8 cellular contexts compared by ENCODE assay signal in genomic region chr17:43171761-43172487, GRCh38. TPM values are rescaled to one million over a fixed set of nuclear protein-coding genes. Genes with fewer than 3 reads are reported as not detected.
DNase-seq lines count a peak whose midpoint lies in the region; FAIRE-seq and TF ChIP-seq lines count a peak whose summit lies in the region.

No MANE protein-coding gene starts in this region.

- H3K27ac ChIP-seq in C4-2B (peak overlapping the region; percentile 71), smooth muscle cell (ENCODE audit: low read depth) (peak overlapping the region; percentile 96)

- TF ChIP-seq CTCF in C4-2B (conservative IDR thresholded peaks at IDR 0.05) (no peak; the same call in 1 of the 2 replicates), astrocyte of the cerebellum (IDR thresholded peaks at IDR 0.05; ENCODE audit: low read depth, low read length, missing control alignments) (peak; percentile 46), smooth muscle cell (IDR thresholded peaks at IDR 0.05; ENCODE audit: borderline replicate concordance, insufficient read depth, poor library complexity, severe bottlenecking) (peak; percentile 22)

- H3K9me3 ChIP-seq in iPS-18c (ENCODE audit: control insufficient read depth, insufficient read depth, low read length), result no peaks in the 10 kb centered on the region
- no peaks in the 10 kb centered on the region for H3K9me3 ChIP-seq in smooth muscle cell (replicated peaks; ENCODE audit: low read depth)

- peaks cover 21% of the 10 kb centered on the region for H4K20me1 ChIP-seq in smooth muscle cell (ENCODE audit: low read depth)

- no peaks in the 10 kb centered on the region for H3K27me3 ChIP-seq in smooth muscle cell (ENCODE audit: low read depth)

- FAIRE-seq in GM19239 (lab: Jason Lieb, UNC), result peak; percentile 63

- H3K4me2 ChIP-seq in smooth muscle cell, result peak overlapping the region; percentile 87

- H3K79me2 ChIP-seq in smooth muscle cell (ENCODE audit: low read depth), result peaks cover 49% of the 10 kb centered on the region

- H3K4me1 ChIP-seq in smooth muscle cell (ENCODE audit: low read depth), result peaks cover 11% of the 10 kb centered on the region

- no peak overlapping the region for H2AFZ ChIP-seq in smooth muscle cell (ENCODE audit: low read depth)

- H3F3A ChIP-seq in smooth muscle cell (ENCODE audit: low read depth), result peaks cover 11% of the 10 kb centered on the region

- in situ Hi-C loops in astrocyte of the cerebellum (cut with HindIII; ENCODE audit: low sequenced_read_pairs), result no loop called here

- peak overlapping the region; percentile 95 for H3K9ac ChIP-seq in smooth muscle cell (ENCODE audit: low read depth)

- 39% methylated on average over 7 of the region's 7 CpGs for WGBS in smooth muscle cell (ENCODE audit: low lambda C conversion rate)

- no peak for DNase-seq in GM19239 (ENCODE audit: insufficient read length, low spot score)
- DNase-seq in NOMO-1 treated with DMSO at 0.1 percent for 48 hours (lab: John Stamatoyannopoulos, UW; ENCODE audit: unreplicated experiment), result peak; percentile 56
- DNase-seq in astrocyte of the cerebellum (ENCODE audit: low read depth), result peak; percentile 84
- no peak for DNase-seq in smooth muscle cell (lab: John Stamatoyannopoulos, UW; ENCODE audit: unreplicated experiment)
- no peak for DNase-seq in NCI-H774 (lab: John Stamatoyannopoulos, UW)
- no peak for DNase-seq in D341Med (ENCODE audit: low spot score)

- H3K4me3 ChIP-seq in astrocyte of the cerebellum (ENCODE audit: low read depth, low read length) (peak overlapping the region; percentile 90), iPS-18c (ENCODE audit: insufficient read depth, low read depth, low read length) (peak overlapping the region; percentile 97), smooth muscle cell (peak overlapping the region; percentile 59)

- H3K36me3 ChIP-seq in smooth muscle cell (ENCODE audit: low read depth), result peaks cover 8% of the 10 kb centered on the region

RNA-seq across cellular contexts. Expression of gene NBR1, which starts 0.9 kb away (rescaled TPM):
- 73.9 and 88.5 TPM in 2 replicates for total RNA-seq in smooth muscle cell
- 43.5 and 47.6 TPM in 2 replicates for polyA plus RNA-seq in smooth muscle cell

RNA-seq across cellular contexts. Expression of gene TMEM106A, which starts 39.8 kb away (rescaled TPM):
- 5.8 and 14.3 TPM in 2 replicates for total RNA-seq in smooth muscle cell
- 4.6 and 10.4 TPM in 2 replicates for polyA plus RNA-seq in smooth muscle cell

RNA-seq across cellular contexts. Expression of gene BRCA1, which starts 46.8 kb away (rescaled TPM):
- 17.2 and 22.7 TPM in 2 replicates for total RNA-seq in smooth muscle cell
- 2.7 and 5.4 TPM in 2 replicates for polyA plus RNA-seq in smooth muscle cell

RNA-seq across cellular contexts. Expression of gene CCDC200, which starts 56.5 kb away (rescaled TPM):
- not detected in 2 replicates for total RNA-seq in smooth muscle cell
- 1.1 and 4.1 TPM in 2 replicates for polyA plus RNA-seq in smooth muscle cell

Comparison
In these comparisons a context has a peak if more than half of its experiments do, and no peak if none do; other contexts are left out.
1. DNase-seq: peak in NOMO-1 treated with DMSO at 0.1 percent for 48 hours (single experiment) and astrocyte of the cerebellum (single experiment); none in GM19239 (single experiment), smooth muscle cell (single experiment), NCI-H774 (single experiment) and D341Med (single experiment).
2. Peak in every context shown above with its lines, with median percentiles within 50 percentile points of each other: H3K4me3 ChIP-seq.